ENCODE assay signal across 8 cellular contexts in genomic region chr15:84600687-84601554, GRCh38. TPM values are rescaled to one million over a fixed set of nuclear protein-coding genes. Genes with fewer than 3 reads are reported as not detected.
A peak's percentile ranks its signal among the peaks of the same experiment; 100 is the strongest.
DNase-seq lines count a peak whose midpoint lies in the region; ATAC-seq and TF ChIP-seq lines count a peak whose summit lies in the region.

TSS of gene ZSCAN2 (plus strand) at chr15:84601009. CDS start at chr15:84603928, 2,919 bp downstream.

- peak within 1 kb of the TSS; percentile 99 for H3K18ac ChIP-seq in trophoblast cell (ENCODE audit: low read length)

- H3K9ac ChIP-seq in adipocyte (ENCODE audit: low read length) (peak within 1 kb of the TSS; percentile 85), trophoblast cell (ENCODE audit: low read length) (peak within 1 kb of the TSS; percentile 95)

- peak within 1 kb of the TSS; percentile 96 for H4K12ac ChIP-seq in trophoblast cell (ENCODE audit: low read depth, low read length)

- no peak within 1 kb of the TSS for H3K23ac ChIP-seq in trophoblast cell (ENCODE audit: low read length)

- H3K9me3 ChIP-seq in adipocyte (ENCODE audit: control insufficient read depth, low read length) (no peaks in the 10 kb centered on the region), trophoblast cell (ENCODE audit: insufficient read depth, low read depth, low read length) (peaks cover 1% of the 10 kb centered on the region), tibial nerve (no peaks in the 10 kb centered on the region)

- H3K14ac ChIP-seq in trophoblast cell (ENCODE audit: low read length), result peak within 1 kb of the TSS; percentile 94

- no CpG with 5 or more reads among the region's 68 CpGs for WGBS in trophoblast cell (ENCODE audit: extremely low coverage, insufficient coverage, insufficient read length)
- 0% methylated on average over 36 to 61 of the region's 68 CpGs for WGBS in tibial nerve, 2 donors

- intact Hi-C loops in cardiac septum (cut with DNase I), result loop anchor here (2.0 to 5.0 kb wide), 3 partner anchors 30 to 216 kb away; partner anchors contain the start of genes ALPK3 and WDR73

- no peaks in the 10 kb centered on the region for H3K27me3 ChIP-seq in adipocyte (replicated peaks; ENCODE audit: control insufficient read depth, insufficient read depth, low read length)
- no peaks in the 10 kb centered on the region for H3K27me3 ChIP-seq in trophoblast cell (ENCODE audit: insufficient read depth, low read length)
- no peaks in the 10 kb centered on the region for H3K27me3 ChIP-seq in tibial nerve

- peak within 1 kb of the TSS; percentile 84 for H3K4me3 ChIP-seq in GM12875 (ENCODE audit: low read depth, low read length)
- H3K4me3 ChIP-seq in adipocyte (ENCODE audit: low read length), result peak within 1 kb of the TSS; percentile 95
- H3K4me3 ChIP-seq in trophoblast cell (ENCODE audit: low read depth, low read length), result peak within 1 kb of the TSS; percentile 91
- peak within 1 kb of the TSS; percentile 68 to 84 (median 80) for H3K4me3 ChIP-seq in tibial nerve

- peak within 1 kb of the TSS; percentile 96 for H2AK5ac ChIP-seq in trophoblast cell (ENCODE audit: low read length)

- peak within 1 kb of the TSS; percentile 86 for H4K8ac ChIP-seq in trophoblast cell (ENCODE audit: low read depth, low read length)

- peak within 1 kb of the TSS; percentile 40 for H3K27ac ChIP-seq in trophoblast cell (ENCODE audit: low read depth, low read length)
- H3K27ac ChIP-seq in tibial nerve, result peak within 1 kb of the TSS; percentile 22 to 84 (median 70)

- peak; percentile 96 for ATAC-seq in HG02798 (IDR thresholded peaks at IDR 0.05; ENCODE audit: poor library complexity, unreplicated experiment)

- H3K79me2 ChIP-seq in trophoblast cell (ENCODE audit: control insufficient read depth, insufficient read depth, low read length, poor library complexity), result peaks cover 4% of the 10 kb centered on the region

- peak within 1 kb of the TSS; percentile 95 for H3K4ac ChIP-seq in trophoblast cell (ENCODE audit: low read depth, low read length)

- H2BK5ac ChIP-seq in trophoblast cell (ENCODE audit: low read depth, low read length, poor library complexity), result peak within 1 kb of the TSS; percentile 58

- no peak for TF ChIP-seq POLR2A in tibial nerve (IDR thresholded peaks at IDR 0.05)

- peak within 1 kb of the TSS; percentile 92 for H4K91ac ChIP-seq in trophoblast cell (ENCODE audit: low read depth, low read length)

- peak within 1 kb of the TSS; percentile 99 for H3K4me2 ChIP-seq in trophoblast cell (ENCODE audit: low read length)

- peaks cover 6% of the 10 kb centered on the region for H3K36me3 ChIP-seq in adipocyte (ENCODE audit: control insufficient read depth, insufficient read depth, low read length, severe bottlenecking)
- H3K36me3 ChIP-seq in trophoblast cell (ENCODE audit: control insufficient read depth in 1 of 2, insufficient read depth in 2 of 2, low read length in 2 of 2), result peaks cover 12 to 18% of the 10 kb centered on the region in 2 experiments
- peaks cover 0 to 22% (median 0%) of the 10 kb centered on the region in 3 donors for H3K36me3 ChIP-seq in tibial nerve

- peak; percentile 93 for DNase-seq in NCI-H1417 treated with DMSO at 0.1 percent for 48 hours (lab: John Stamatoyannopoulos, UW)
- peak; percentile 87 to 97 for DNase-seq in SW 1271 (lab: John Stamatoyannopoulos, UW)
- DNase-seq in adipocyte (ENCODE audit: low read depth), result peak; percentile 99
- DNase-seq in cardiac septum (ENCODE audit: low spot score), result peak; percentile 98
- peak; percentile 96 to 97 for DNase-seq in trophoblast cell
- DNase-seq in tibial nerve (ENCODE audit: low spot score in 2 of 2), result peak; percentile 90 to 91

- H2BK12ac ChIP-seq in trophoblast cell (ENCODE audit: low read length), result peak within 1 kb of the TSS; percentile 39

- H3K79me1 ChIP-seq in trophoblast cell (ENCODE audit: low read length), result peaks cover 5% of the 10 kb centered on the region

- TF ChIP-seq EP300 in tibial nerve (IDR thresholded peaks at IDR 0.05), result peak; percentile 53 to 54

- TF ChIP-seq CTCF in GM12875 (IDR thresholded peaks at IDR 0.05; ENCODE audit: borderline replicate concordance, insufficient read depth, low read depth, low read length) (no peak), tibial nerve (IDR thresholded peaks at IDR 0.05) (no peak)

- H3K4me1 ChIP-seq in adipocyte (ENCODE audit: control insufficient read depth, insufficient read depth, low read length) (no peaks in the 10 kb centered on the region), trophoblast cell (ENCODE audit: control insufficient read depth in 1 of 2, insufficient read depth in 2 of 2, low read length in 2 of 2) (peaks cover 3% of the 10 kb centered on the region in 2 experiments), tibial nerve (peaks cover 0 to 41% (median 21%) of the 10 kb centered on the region in 4 donors)

- H2AFZ ChIP-seq in trophoblast cell (ENCODE audit: insufficient read depth, low read length, poor library complexity), result peak within 1 kb of the TSS; percentile 97

- peak within 1 kb of the TSS; percentile 62 for H2BK120ac ChIP-seq in trophoblast cell (ENCODE audit: insufficient read depth, low read length, poor library complexity)

RNA-seq across cellular contexts. Expression of gene ZSCAN2, which starts in this region (rescaled TPM):
- total RNA-seq in cardiac septum, result 4.6 TPM
- 10.0 and 10.5 TPM in 2 replicates for polyA plus RNA-seq in trophoblast cell (2013)
- 1 to 10 TPM; 4.1 to 7.2 (median 5.2) TPM for total RNA-seq in tibial nerve

Comparison
In these comparisons a context has a peak if more than half of its experiments do, and no peak if none do; other contexts are left out.
1. Peak in every context shown above with its lines: DNase-seq, ATAC-seq, H3K4me3 ChIP-seq and H3K27ac ChIP-seq.